In genomic region chr6:3887150-3887700, GRCh38 we compare ENCODE assay signal across 8 cellular contexts. TPM values are rescaled to one million over a fixed set of nuclear protein-coding genes. Genes with fewer than 3 reads are reported as not detected.
DNase-seq lines count a peak whose midpoint lies in the region; ATAC-seq and TF ChIP-seq lines count a peak whose summit lies in the region.

No MANE protein-coding gene starts in this region.

- no peak overlapping the region for H3K27ac Mint-ChIP-seq in WTC11
- H3K27ac Mint-ChIP-seq in stimulated activated effector memory CD8-positive, alpha-beta T cell treated with anti-CD3 and anti-CD28 coated beads, Interleukin-12 subunit alpha, Interleukin-12 subunit beta, amount 100 ng/mL, for 72 hours: no peak overlapping the region
- no peak overlapping the region for H3K27ac Mint-ChIP-seq in T-cell

- CTCF ChIA-PET in WTC11 (lab: Charles Lee) (interaction anchor here (1.1 to 3.1 kb wide), 7 partner anchors 37 to 141 kb away, joined by 3 to 28 read pairs (median 4); partner anchors contain the start of gene FAM50B), T-cell (lab: Charles Lee) (no interaction called here)

- no peak overlapping the region for H3K4me3 ChIP-seq in left ventricle myocardium inferior

- DNase-seq in GM13977 (ENCODE audit: low spot score) (peak; percentile 15), WTC11 (ENCODE audit: low spot score) (no peak), left ventricle myocardium inferior (no peak), DMS153 (lab: John Stamatoyannopoulos, UW) (no peak), H4 (ENCODE audit: low spot score) (no peak), COLO668 (lab: John Stamatoyannopoulos, UW; ENCODE audit: unreplicated experiment) (no peak), T-cell (no peak)
- no peak for DNase-seq in stimulated activated effector memory CD8-positive, alpha-beta T cell treated with anti-CD3 and anti-CD28 coated beads, Interleukin-12 subunit alpha, Interleukin-12 subunit beta, amount 100 ng/mL, for 72 hours (ENCODE audit: low spot score in 2 of 2)

- no peaks in the 10 kb centered on the region for H3K9me3 ChIP-seq in left ventricle myocardium inferior (replicated peaks)

- H3K9me3 Mint-ChIP-seq in WTC11: peaks cover 4% of the 10 kb centered on the region
- no peaks in the 10 kb centered on the region for H3K9me3 Mint-ChIP-seq in stimulated activated effector memory CD8-positive, alpha-beta T cell treated with anti-CD3 and anti-CD28 coated beads, Interleukin-12 subunit alpha, Interleukin-12 subunit beta, amount 100 ng/mL, for 72 hours
- no peaks in the 10 kb centered on the region for H3K9me3 Mint-ChIP-seq in T-cell

- H3K36me3 ChIP-seq in left ventricle myocardium inferior: no peaks in the 10 kb centered on the region

- H3K27me3 Mint-ChIP-seq in WTC11 (ENCODE audit: low read depth) (no peaks in the 10 kb centered on the region; the same call in 1 of the 2 replicates), T-cell (peaks cover 6 to 8% of the 10 kb centered on the region in 2 donors)

- POLR2A ChIA-PET in WTC11 (lab: Charles Lee): no interaction called here
- POLR2A ChIA-PET in T-cell (lab: Charles Lee): no interaction called here

- TF ChIP-seq CTCF in GM13977 (IDR thresholded peaks at IDR 0.05; ENCODE audit: extremely low read depth, insufficient read depth, missing control alignments): peak; percentile 30
- TF ChIP-seq CTCF in WTC11 (IDR thresholded peaks at IDR 0.05): no peak
- peak; percentile 67 for TF ChIP-seq CTCF in left ventricle myocardium inferior (IDR thresholded peaks at IDR 0.05; ENCODE audit: borderline replicate concordance)

- H3K4me1 Mint-ChIP-seq in WTC11 (peaks cover 19% of the 10 kb centered on the region), T-cell (no peaks in the 10 kb centered on the region)
- H3K4me1 Mint-ChIP-seq in stimulated activated effector memory CD8-positive, alpha-beta T cell treated with anti-CD3 and anti-CD28 coated beads, Interleukin-12 subunit alpha, Interleukin-12 subunit beta, amount 100 ng/mL, for 72 hours: no peaks in the 10 kb centered on the region

- H3K4me1 ChIP-seq in left ventricle myocardium inferior: peaks cover 52% of the 10 kb centered on the region

- H3K27ac ChIP-seq in left ventricle myocardium inferior (replicated peaks): peak overlapping the region; percentile 62

- H3K36me3 Mint-ChIP-seq in WTC11 (peaks cover 3% of the 10 kb centered on the region), T-cell (no peaks in the 10 kb centered on the region)
- H3K36me3 Mint-ChIP-seq in stimulated activated effector memory CD8-positive, alpha-beta T cell treated with anti-CD3 and anti-CD28 coated beads, Interleukin-12 subunit alpha, Interleukin-12 subunit beta, amount 100 ng/mL, for 72 hours: no peaks in the 10 kb centered on the region

- intact Hi-C loops in left ventricle myocardium inferior (cut with micrococcal nuclease): loop anchor here (10.0 kb wide), 1 partner anchor 142 kb away; no protein-coding TSS in a partner anchor

- no peaks in the 10 kb centered on the region for H3K27me3 ChIP-seq in left ventricle myocardium inferior (ENCODE audit: low read depth)

- no peak overlapping the region for H3K4me3 Mint-ChIP-seq in WTC11
- no peak overlapping the region for H3K4me3 Mint-ChIP-seq in stimulated activated effector memory CD8-positive, alpha-beta T cell treated with anti-CD3 and anti-CD28 coated beads, Interleukin-12 subunit alpha, Interleukin-12 subunit beta, amount 100 ng/mL, for 72 hours
- no peak overlapping the region for H3K4me3 Mint-ChIP-seq in T-cell

- peak; percentile 51; the same call in 1 of the 2 replicates for ATAC-seq in WTC11
- peak; percentile 39 for ATAC-seq in stimulated activated effector memory CD8-positive, alpha-beta T cell treated with anti-CD3 and anti-CD28 coated beads, Interleukin-12 subunit alpha, Interleukin-12 subunit beta, amount 100 ng/mL, for 72 hours
- no peak for ATAC-seq in T-cell (replicated peaks in 1 of 4)

- in situ Hi-C loops in GM13977 (cut with MboI; ENCODE audit: low pct_unique_long_range_greater_than_20kb, low sequenced_read_pairs, unreplicated experiment): no loop called here

TF ChIP-seq in WTC11, 78 proteins besides CTCF, POLR2A, EP300 and RAD21:
- TF ChIP-seq IRF1 (CRISPR knock-in tag; IDR thresholded peaks at IDR 0.05) (no peak), ATF3 (CRISPR knock-in tag; conservative IDR thresholded peaks at IDR 0.05) (no peak), MYBL2 (CRISPR knock-in tag; IDR thresholded peaks at IDR 0.05) (no peak)

RNA-seq across cellular contexts. Expression of gene FAM50B, which starts 38.1 kb away (rescaled TPM):
- total RNA-seq in WTC11 (2021) (2.1 to 3.6 TPM (median 3.3 TPM) in 3 replicates), left ventricle myocardium inferior (23.2 TPM), T-cell (10 to 100 TPM in 3 of 5 donors, 1 to 10 TPM in 2; 2.3 to 14.9 (median 11.6) TPM)
- total RNA-seq in H4 (2014; rRNA removed; shearing (Covaris generic)): 3.2 and 8.4 TPM in 2 replicates

Comparison
In these comparisons a context has a peak if more than half of its experiments do, and no peak if none do; other contexts are left out.
1. ATAC-seq: peak in WTC11 (single experiment) and stimulated activated effector memory CD8-positive, alpha-beta T cell treated with anti-CD3 and anti-CD28 coated beads, Interleukin-12 subunit alpha, Interleukin-12 subunit beta, amount 100 ng/mL, for 72 hours (single experiment); none in T-cell (0 of 4).